ENCODE assay signal across 15 cellular contexts in the genomic region with DNA sequence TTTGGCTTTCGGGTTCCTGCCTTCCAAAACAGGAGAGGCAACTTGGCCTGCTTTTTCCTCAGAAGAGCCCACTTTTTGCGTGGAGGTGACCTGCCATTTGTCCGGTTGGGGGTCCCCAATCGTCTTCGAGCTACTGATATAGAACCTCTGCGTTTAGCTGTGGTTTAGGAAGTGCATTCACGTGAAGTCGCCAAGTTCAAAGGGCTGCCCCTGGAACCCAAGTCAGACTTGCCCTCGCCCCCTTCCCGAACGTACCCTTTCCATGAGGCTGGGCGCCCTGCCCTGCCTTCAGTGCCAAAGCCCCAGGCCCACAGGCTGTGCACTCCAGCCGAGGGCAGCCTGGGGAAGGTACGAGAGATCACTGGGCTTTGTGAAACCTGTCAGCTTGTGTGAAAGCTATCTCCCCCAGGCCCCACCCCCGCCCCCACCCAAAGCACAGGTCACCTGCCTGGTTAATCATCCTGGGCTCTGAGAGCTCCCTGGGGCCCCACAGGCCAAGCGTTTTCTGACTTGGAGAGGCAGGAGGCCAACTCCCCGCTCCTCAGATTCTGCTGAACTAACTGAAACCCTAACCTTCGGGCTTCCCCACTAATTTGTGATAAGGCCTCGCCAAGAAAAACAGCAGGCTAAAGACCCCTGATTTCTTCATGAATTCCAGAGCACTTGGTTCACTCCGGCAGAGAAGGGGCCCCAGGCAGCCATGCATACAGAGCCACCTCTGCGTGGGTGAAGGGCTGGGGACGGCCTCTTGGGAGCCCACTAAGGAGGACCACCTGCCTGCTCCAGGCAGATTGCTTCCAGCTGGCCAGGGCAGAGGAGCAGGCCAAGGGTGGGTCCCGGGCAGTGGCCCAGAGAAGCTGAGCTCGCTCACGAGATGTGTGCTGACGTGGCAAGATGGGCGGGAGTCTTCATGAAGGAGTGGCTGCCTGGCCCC. TPM values are rescaled to one million over a fixed set of nuclear protein-coding genes. Genes with fewer than 3 reads are reported as not detected.
DNase-seq lines count a peak whose midpoint lies in the region; ATAC-seq, FAIRE-seq and TF ChIP-seq lines count a peak whose summit lies in the region.
"Had no signal": no experiment of that assay in that cellular context is flagged by ENCODE, and none has a peak within 500 bp of the region (broad histone marks: within the 10 kb centered on the region; RNA-seq: fewer than 3 reads in every experiment).

No MANE protein-coding gene starts in this region.

- CTCF ChIA-PET in K562 (lab: Yijun Ruan, JAX; ENCODE audit: low intra/inter-chr PET ratio), result no interaction called here

- TF ChIP-seq CTCF in AG10803 (conservative IDR thresholded peaks at IDR 0.05; ENCODE audit: low read length) (no peak), K562 (IDR thresholded peaks at IDR 0.05 in 2 of 3, conservative IDR thresholded peaks at IDR 0.05 in 1 of 3; ENCODE audit: insufficient read depth in 2 of 3, low read depth in 1 of 3, low read length in 3 of 3) (no peak), left ventricle myocardium inferior (IDR thresholded peaks at IDR 0.05; ENCODE audit: borderline replicate concordance) (no peak), psoas muscle (IDR thresholded peaks at IDR 0.05) (no peak)

- H3K9me3 ChIP-seq in K562 (replicated peaks; ENCODE audit: control insufficient read depth, insufficient read depth, low read depth, low read length), result no peaks in the 10 kb centered on the region
- no peaks in the 10 kb centered on the region for H3K9me3 ChIP-seq in left ventricle myocardium inferior (replicated peaks)
- H3K9me3 ChIP-seq in psoas muscle, result no peaks in the 10 kb centered on the region

- no peak overlapping the region for H3K27ac Mint-ChIP-seq in immature natural killer cell
- H3K27ac Mint-ChIP-seq: T-helper 2 cell treated with Interferon-gamma antibody and Interleukin-4, amounts not matched to agents 5 μg/mL and 100 μg/mL, for 36 hours had no signal

- H3K79me2 ChIP-seq in K562 (ENCODE audit: control insufficient read depth, insufficient read depth, low read length), result no peaks in the 10 kb centered on the region

- H3K27ac ChIP-seq in K562 (ENCODE audit: extremely low read depth, low read depth, low read length) (no peak overlapping the region), left ventricle myocardium inferior (replicated peaks) (peak overlapping the region; percentile 57), psoas muscle (no peak overlapping the region)
- H3K27ac ChIP-seq: coronary artery had no signal

- TF ChIP-seq RAD21 in K562 (CRISPR knock-in tag; conservative IDR thresholded peaks at IDR 0.05 in 1 of 2, IDR thresholded peaks at IDR 0.05 in 1 of 2), result no peak

- in situ Hi-C loops in K562 (cut with MboI), result no loop called here

- H3K4me3 Mint-ChIP-seq in immature natural killer cell, result no peak overlapping the region
- H3K4me3 Mint-ChIP-seq: T-helper 2 cell treated with Interferon-gamma antibody and Interleukin-4, amounts not matched to agents 5 μg/mL and 100 μg/mL, for 36 hours had no signal

- peaks cover 4% of the 10 kb centered on the region; the same call in 1 of the 2 replicates for H4K20me1 ChIP-seq in K562 (replicated peaks; ENCODE audit: control insufficient read depth, insufficient read depth, low read length)

- POLR2A ChIA-PET in K562 (lab: Yijun Ruan, JAX), result interaction anchor here (0.5 to 1.6 kb wide), 6 partner anchors 9 to 102 kb away, joined by 3 to 6 read pairs (median 4); partner anchors contain the start of gene KCNQ1OT1

- peaks cover 0 to 2% (median 2%) of the 10 kb centered on the region in 3 donors for H3K27me3 Mint-ChIP-seq in immature natural killer cell (ENCODE audit: low read depth in 3 of 3)

- no peak for FAIRE-seq in K562 (lab: Jason Lieb, UNC)
- FAIRE-seq: keratinocyte had no signal

- no peak for TF ChIP-seq POLR2A in K562 (conservative IDR thresholded peaks at IDR 0.05)

- H2AFZ ChIP-seq in K562 (ENCODE audit: low read depth, low read length), result no peak overlapping the region

- no peak overlapping the region for H3K4me2 ChIP-seq in K562 (ENCODE audit: insufficient read depth, low read length)

- no peak for ATAC-seq in K562
- peak in 2 of 4 donors; percentile 23 to 28 for ATAC-seq in psoas muscle
- ATAC-seq in HG03159 (IDR thresholded peaks at IDR 0.05; ENCODE audit: unreplicated experiment), result no peak

- intact Hi-C loops in K562 (cut with micrococcal nuclease) (no loop called here), left ventricle myocardium inferior (cut with micrococcal nuclease) (no loop called here), psoas muscle (cut with DNase I) (no loop called here)

- no peaks in the 10 kb centered on the region for H3K4me1 Mint-ChIP-seq in immature natural killer cell

- WGBS in K562 (ENCODE audit: insufficient coverage, low coverage, missing lambda C conversion rate), result 30% methylated on average over 26 of the region's 27 CpGs
- 77 to 88% (median 80%) methylated on average over 27 of the region's 27 CpGs for WGBS in psoas muscle, 3 donors

- H3K36me3 ChIP-seq in K562 (ENCODE audit: control insufficient read depth, insufficient read depth, low read length) (no peaks in the 10 kb centered on the region), left ventricle myocardium inferior (no peaks in the 10 kb centered on the region), psoas muscle (ENCODE audit: insufficient read depth in 1 of 2, low read depth in 1 of 2) (no peaks in the 10 kb centered on the region)

- H3K9ac ChIP-seq in K562 (ENCODE audit: insufficient read depth in 1 of 2, low read depth in 2 of 2, low read length in 2 of 2), result peak overlapping the region in 1 of 2 experiments; percentile 67; a peak in 1 of 4 replicates

- H3K4me1 ChIP-seq in K562 (replicated peaks in 1 of 2; ENCODE audit: control insufficient read depth in 2 of 2, insufficient read depth in 2 of 2, low read length in 2 of 2), result peaks cover 4 to 44% of the 10 kb centered on the region in 2 experiments; a peak in 4 of 5 replicates
- peaks cover 34% of the 10 kb centered on the region for H3K4me1 ChIP-seq in left ventricle myocardium inferior
- peaks cover 15% of the 10 kb centered on the region for H3K4me1 ChIP-seq in psoas muscle

- peak; percentile 43 for DNase-seq in AG10803 (ENCODE audit: low read depth)
- peak in 3 of 4 experiments; percentile 34 to 50 (median 49) for DNase-seq in K562 (ENCODE audit: extremely low read depth in 1 of 4, low spot score in 3 of 4)
- peak; percentile 74 for DNase-seq in left ventricle myocardium inferior
- DNase-seq in psoas muscle, result peak; percentile 58 to 82
- no peak for DNase-seq in T-helper 1 cell
- no peak for DNase-seq in immature natural killer cell
- no peak for DNase-seq in NCI-H2081 (lab: John Stamatoyannopoulos, UW)
- DNase-seq: EL, KBM-7, NCI-H1694 treated with DMSO at 0.1 percent for 48 hours, NCI-H748 treated with DMSO at 0.1 percent for 48 hours had no signal

- no peak overlapping the region for H3K4me3 ChIP-seq in AG10803 (ENCODE audit: low read length)
- H3K4me3 ChIP-seq in K562, result no peak overlapping the region
- H3K4me3 ChIP-seq in left ventricle myocardium inferior, result no peak overlapping the region
- H3K4me3 ChIP-seq in psoas muscle, result no peak overlapping the region
- H3K4me3 ChIP-seq: coronary artery had no signal

- no peaks in the 10 kb centered on the region for H3K36me3 Mint-ChIP-seq in immature natural killer cell

- no peak for TF ChIP-seq EP300 in K562 (IDR thresholded peaks at IDR 0.05; ENCODE audit: low read length)

- H3K27me3 ChIP-seq in K562 (ENCODE audit: control insufficient read depth in 2 of 2, insufficient read depth in 2 of 2, low read length in 2 of 2), result peaks cover 0 to 14% of the 10 kb centered on the region in 2 experiments; a peak in 3 of 5 replicates
- H3K27me3 ChIP-seq in left ventricle myocardium inferior (ENCODE audit: low read depth), result no peaks in the 10 kb centered on the region
- no peaks in the 10 kb centered on the region for H3K27me3 ChIP-seq in psoas muscle (ENCODE audit: insufficient read depth in 3 of 3, low read length in 2 of 3)

- H3K9me3 Mint-ChIP-seq in immature natural killer cell, result no peaks in the 10 kb centered on the region
- H3K9me3 Mint-ChIP-seq: T-helper 2 cell treated with Interferon-gamma antibody and Interleukin-4, amounts not matched to agents 5 μg/mL and 100 μg/mL, for 36 hours had no signal

- no peaks in the 10 kb centered on the region for H3K9me1 ChIP-seq in K562 (ENCODE audit: control insufficient read depth, insufficient read depth, low read length)

- BruUV-seq in K562 (replicated peaks; lab: Mats Ljungman, UMichigan), result no TSS peak

TF ChIP-seq in K562, 482 proteins besides CTCF, POLR2A, EP300 and RAD21 (continues in another document):
- TF ChIP-seq FOSL1 (tag; conservative IDR thresholded peaks at IDR 0.05) (0 out of 2 replicates have a peak, but pooled peaks have one; percentile 34), FOXK2 (conservative IDR thresholded peaks at IDR 0.05 in 1 of 2, IDR thresholded peaks at IDR 0.05 in 1 of 2; ENCODE audit: low read depth in 2 of 2) (no peak), TAF7 (tag; IDR thresholded peaks at IDR 0.05) (no peak)

RNA-seq across cellular contexts. Expression of gene KCNQ1OT1, which starts 25.8 kb away (rescaled TPM):
- 32.7 and 48.2 TPM in 2 replicates for total RNA-seq in K562 (2011; cell fraction: chromatin; rRNA removed; ENCODE audit: low replicate concordance)
- total RNA-seq in K562 (2011; cell fraction: nucleolus; rRNA removed), result 15.8 and 20.9 TPM in 2 replicates
- total RNA-seq in K562 (2011; cell fraction: nucleoplasm; rRNA removed), result 36.4 and 61.6 TPM in 2 replicates
- total RNA-seq in K562 (2014; rRNA removed) (1.2 and 1.3 TPM in 2 replicates), K562 (2014; rRNA removed; fragmentation: Illumina TruSeq; extraction: Trizol) (2.0 TPM in 2 replicates), K562 (2015; rRNA removed; fragmentation: Illumina TruSeq; extraction: Trizol) (2.2 and 2.3 TPM in 2 replicates), K562 (2021) (1.4 and 1.7 TPM in 2 replicates), left ventricle myocardium inferior (0.33 TPM), psoas muscle (under 1 TPM; 0.30 to 0.56 (median 0.42) TPM)
- polyA plus RNA-seq in K562 (2011; rRNA removed) (0.74 and 0.92 TPM in 2 replicates), K562 (2014; fragmentation: Illumina TruSeq; extraction: Trizol) (0.48 and 0.51 TPM in 2 replicates), K562 (2014; fragmentation: Nextera tagmentation; extraction: Ambion mirVana) (under 1 TPM; 0.04 to 0.17 TPM), K562 (2014; rRNA removed) (0.50 and 0.64 TPM in 2 replicates), psoas muscle (under 1 TPM; 0.01 to 0.16 (median 0.03) TPM), immature natural killer cell (under 1 TPM in 2 of 3 donors, not detected in 1; 0.04 to 0.12 TPM)
- 0.06 and 0.15 TPM in 2 replicates for polyA plus RNA-seq in K562 (2011; cell fraction: cytosol; rRNA removed)
- 5.9 and 6.5 TPM in 2 replicates for polyA plus RNA-seq in K562 (2011; cell fraction: nucleus; rRNA removed)
- 0.38 and 0.66 TPM in 2 replicates for polyA plus RNA-seq in K562 (2012)
- 7.7 and 12.9 TPM in 2 replicates for polyA minus RNA-seq in K562 (2011; rRNA and poly(A)+ RNA removed)
- polyA minus RNA-seq in K562 (2011; cell fraction: cytosol; rRNA and poly(A)+ RNA removed), result 0.48 and 1.0 TPM in 2 replicates
- polyA minus RNA-seq in K562 (2011; cell fraction: nucleus; rRNA and poly(A)+ RNA removed), result 15.9 and 28.0 TPM in 2 replicates

Comparison
In these comparisons a context has a peak if more than half of its experiments do, and no peak if none do; other contexts are left out.
1. DNase-seq: peak in AG10803 (single experiment), K562 (3 of 4), left ventricle myocardium inferior (single experiment) and psoas muscle (2 of 2); none in T-helper 1 cell (0 of 5), immature natural killer cell (0 of 3) and NCI-H2081 (0 of 2).